1 cellular context compared by ENCODE assay signal in genomic region chr18:48841381-48842258, GRCh38.
TF ChIP-seq lines count a peak whose summit lies in the region.

No MANE protein-coding gene starts in this region.

TF ChIP-seq in GM23338, 12 proteins besides CTCF, POLR2A, EP300 and RAD21 (continued from another document):
- TF ChIP-seq ZNF462 (CRISPR knock-in tag; IDR thresholded peaks at IDR 0.05) (no peak), NANOG (IDR thresholded peaks at IDR 0.05; ENCODE audit: borderline replicate concordance) (no peak)
TF ChIP-seq in GM23338: peak in this region for 0.
